ENCODE assay signal across 1 cellular context in genomic region chr5:127934791-127935256, GRCh38.
TF ChIP-seq lines count a peak whose summit lies in the region.

No MANE protein-coding gene starts in this region.

TF ChIP-seq in HepG2, 621 proteins besides CTCF, POLR2A, EP300 and RAD21 (continued from another document and continues in another):
- TF ChIP-seq, protein P1, sequence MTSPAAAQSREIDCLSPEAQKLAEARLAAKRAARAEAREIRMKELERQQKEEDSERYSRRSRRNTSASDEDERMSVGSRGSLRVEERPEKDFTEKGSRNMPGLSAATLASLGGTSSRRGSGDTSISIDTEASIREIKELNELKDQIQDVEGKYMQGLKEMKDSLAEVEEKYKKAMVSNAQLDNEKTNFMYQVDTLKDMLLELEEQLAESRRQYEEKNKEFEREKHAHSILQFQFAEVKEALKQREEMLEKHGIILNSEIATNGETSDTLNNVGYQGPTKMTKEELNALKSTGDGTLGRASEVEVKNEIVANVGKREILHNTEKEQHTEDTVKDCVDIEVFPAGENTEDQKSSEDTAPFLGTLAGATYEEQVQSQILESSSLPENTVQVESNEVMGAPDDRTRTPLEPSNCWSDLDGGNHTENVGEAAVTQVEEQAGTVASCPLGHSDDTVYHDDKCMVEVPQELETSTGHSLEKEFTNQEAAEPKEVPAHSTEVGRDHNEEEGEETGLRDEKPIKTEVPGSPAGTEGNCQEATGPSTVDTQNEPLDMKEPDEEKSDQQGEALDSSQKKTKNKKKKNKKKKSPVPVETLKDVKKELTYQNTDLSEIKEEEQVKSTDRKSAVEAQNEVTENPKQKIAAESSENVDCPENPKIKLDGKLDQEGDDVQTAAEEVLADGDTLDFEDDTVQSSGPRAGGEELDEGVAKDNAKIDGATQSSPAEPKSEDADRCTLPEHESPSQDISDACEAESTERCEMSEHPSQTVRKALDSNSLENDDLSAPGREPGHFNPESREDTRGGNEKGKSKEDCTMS (CRISPR knock-in tag; conservative IDR thresholded peaks at IDR 0.05), result no peak
- no peak for TF ChIP-seq MAFF (IDR thresholded peaks at IDR 0.05; ENCODE audit: low read depth, low read length)
- TF ChIP-seq RFX5 (IDR thresholded peaks at IDR 0.05; ENCODE audit: low read depth, low read length), result no peak
- no peak for TF ChIP-seq SUZ12 (IDR thresholded peaks at IDR 0.05; ENCODE audit: low read depth, low read length)
- TF ChIP-seq SPEN (CRISPR knock-in tag; IDR thresholded peaks at IDR 0.05; ENCODE audit: low read depth), result no peak
- no peak for TF ChIP-seq ZNF367 (CRISPR knock-in tag; IDR thresholded peaks at IDR 0.05; ENCODE audit: borderline replicate concordance)
- no peak for TF ChIP-seq YY1 (IDR thresholded peaks at IDR 0.05; ENCODE audit: insufficient read depth, insufficient replicate concordance, low read depth, low read length)
- no peak for TF ChIP-seq MAZ (IDR thresholded peaks at IDR 0.05; ENCODE audit: borderline replicate concordance, low read depth, low read length)
- no peak for TF ChIP-seq MAZ (CRISPR knock-in tag; IDR thresholded peaks at IDR 0.05; ENCODE audit: low read depth)
- no peak for TF ChIP-seq SP4 (CRISPR knock-in tag; IDR thresholded peaks at IDR 0.05)
- no peak for TF ChIP-seq CHCHD3 (CRISPR knock-in tag; IDR thresholded peaks at IDR 0.05)
- no peak for TF ChIP-seq ZHX2 (IDR thresholded peaks at IDR 0.05; ENCODE audit: low read depth)
- TF ChIP-seq ZHX2 (CRISPR knock-in tag; IDR thresholded peaks at IDR 0.05; ENCODE audit: borderline replicate concordance), result no peak
- TF ChIP-seq ONECUT2 (CRISPR knock-in tag; IDR thresholded peaks at IDR 0.05), result no peak
- no peak; the same call in 1 of the 2 replicates for TF ChIP-seq RXRA (CRISPR knock-in tag; IDR thresholded peaks at IDR 0.05)
- no peak for TF ChIP-seq ZNF431 (CRISPR knock-in tag; IDR thresholded peaks at IDR 0.05; ENCODE audit: borderline replicate concordance, low read depth)
- TF ChIP-seq ZNF784 (CRISPR knock-in tag; IDR thresholded peaks at IDR 0.05; ENCODE audit: borderline replicate concordance), result no peak
- no peak for TF ChIP-seq ZNF589 (CRISPR knock-in tag; conservative IDR thresholded peaks at IDR 0.05)
- TF ChIP-seq, protein P2, sequence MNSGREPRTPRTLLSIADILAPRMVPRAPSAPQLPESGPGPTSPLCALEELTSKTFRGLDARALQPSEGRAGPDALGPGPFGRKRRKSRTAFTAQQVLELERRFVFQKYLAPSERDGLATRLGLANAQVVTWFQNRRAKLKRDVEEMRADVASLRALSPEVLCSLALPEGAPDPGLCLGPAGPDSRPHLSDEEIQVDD (CRISPR knock-in tag; IDR thresholded peaks at IDR 0.05; ENCODE audit: borderline replicate concordance), result no peak
- no peak for TF ChIP-seq NFIB (CRISPR knock-in tag; IDR thresholded peaks at IDR 0.05; ENCODE audit: borderline replicate concordance)
- TF ChIP-seq HOXA9 (CRISPR knock-in tag; IDR thresholded peaks at IDR 0.05; ENCODE audit: borderline replicate concordance), result no peak
- TF ChIP-seq GFI1 (CRISPR knock-in tag; IDR thresholded peaks at IDR 0.05; ENCODE audit: borderline replicate concordance), result peak; percentile 44; the same call in 1 of the 2 replicates
- no peak for TF ChIP-seq GATA4 (IDR thresholded peaks at IDR 0.05; ENCODE audit: borderline replicate concordance, low read depth)
- no peak for TF ChIP-seq ATM (IDR thresholded peaks at IDR 0.05; ENCODE audit: borderline replicate concordance)
- TF ChIP-seq, protein P3, sequence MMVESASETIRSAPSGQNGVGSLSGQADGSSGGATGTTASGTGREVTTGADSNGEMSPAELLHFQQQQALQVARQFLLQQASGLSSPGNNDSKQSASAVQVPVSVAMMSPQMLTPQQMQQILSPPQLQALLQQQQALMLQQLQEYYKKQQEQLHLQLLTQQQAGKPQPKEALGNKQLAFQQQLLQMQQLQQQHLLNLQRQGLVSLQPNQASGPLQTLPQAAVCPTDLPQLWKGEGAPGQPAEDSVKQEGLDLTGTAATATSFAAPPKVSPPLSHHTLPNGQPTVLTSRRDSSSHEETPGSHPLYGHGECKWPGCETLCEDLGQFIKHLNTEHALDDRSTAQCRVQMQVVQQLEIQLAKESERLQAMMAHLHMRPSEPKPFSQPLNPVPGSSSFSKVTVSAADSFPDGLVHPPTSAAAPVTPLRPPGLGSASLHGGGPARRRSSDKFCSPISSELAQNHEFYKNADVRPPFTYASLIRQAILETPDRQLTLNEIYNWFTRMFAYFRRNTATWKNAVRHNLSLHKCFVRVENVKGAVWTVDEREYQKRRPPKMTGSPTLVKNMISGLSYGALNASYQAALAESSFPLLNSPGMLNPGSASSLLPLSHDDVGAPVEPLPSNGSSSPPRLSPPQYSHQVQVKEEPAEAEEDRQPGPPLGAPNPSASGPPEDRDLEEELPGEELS (CRISPR knock-in tag; IDR thresholded peaks at IDR 0.05), result peak; percentile 82
- TF ChIP-seq KDM5B (CRISPR knock-in tag; IDR thresholded peaks at IDR 0.05; ENCODE audit: borderline replicate concordance), result no peak
- 0 out of 4 replicates have a peak, but pooled peaks of 1 of the 2 experiments have one; percentile 6 for TF ChIP-seq MAFK (conservative IDR thresholded peaks at IDR 0.05 in 1 of 2, IDR thresholded peaks at IDR 0.05 in 1 of 2; ENCODE audit: low read length in 2 of 2)
- TF ChIP-seq ZNF430 (CRISPR knock-in tag; IDR thresholded peaks at IDR 0.05), result no peak
- TF ChIP-seq ZKSCAN8 (CRISPR knock-in tag; IDR thresholded peaks at IDR 0.05; ENCODE audit: borderline replicate concordance), result no peak; the same call in 1 of the 2 replicates
- TF ChIP-seq GRHL1 (CRISPR knock-in tag; conservative IDR thresholded peaks at IDR 0.05), result no peak
- TF ChIP-seq, protein P4, sequence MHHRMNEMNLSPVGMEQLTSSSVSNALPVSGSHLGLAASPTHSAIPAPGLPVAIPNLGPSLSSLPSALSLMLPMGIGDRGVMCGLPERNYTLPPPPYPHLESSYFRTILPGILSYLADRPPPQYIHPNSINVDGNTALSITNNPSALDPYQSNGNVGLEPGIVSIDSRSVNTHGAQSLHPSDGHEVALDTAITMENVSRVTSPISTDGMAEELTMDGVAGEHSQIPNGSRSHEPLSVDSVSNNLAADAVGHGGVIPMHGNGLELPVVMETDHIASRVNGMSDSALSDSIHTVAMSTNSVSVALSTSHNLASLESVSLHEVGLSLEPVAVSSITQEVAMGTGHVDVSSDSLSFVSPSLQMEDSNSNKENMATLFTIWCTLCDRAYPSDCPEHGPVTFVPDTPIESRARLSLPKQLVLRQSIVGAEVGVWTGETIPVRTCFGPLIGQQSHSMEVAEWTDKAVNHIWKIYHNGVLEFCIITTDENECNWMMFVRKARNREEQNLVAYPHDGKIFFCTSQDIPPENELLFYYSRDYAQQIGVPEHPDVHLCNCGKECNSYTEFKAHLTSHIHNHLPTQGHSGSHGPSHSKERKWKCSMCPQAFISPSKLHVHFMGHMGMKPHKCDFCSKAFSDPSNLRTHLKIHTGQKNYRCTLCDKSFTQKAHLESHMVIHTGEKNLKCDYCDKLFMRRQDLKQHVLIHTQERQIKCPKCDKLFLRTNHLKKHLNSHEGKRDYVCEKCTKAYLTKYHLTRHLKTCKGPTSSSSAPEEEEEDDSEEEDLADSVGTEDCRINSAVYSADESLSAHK (CRISPR knock-in tag; IDR thresholded peaks at IDR 0.05; ENCODE audit: borderline replicate concordance), result no peak
- no peak for TF ChIP-seq HIVEP1 (CRISPR knock-in tag; IDR thresholded peaks at IDR 0.05)
- TF ChIP-seq SMAD1 (CRISPR knock-in tag; IDR thresholded peaks at IDR 0.05; ENCODE audit: borderline replicate concordance, low read depth), result no peak
- TF ChIP-seq ARNTL (CRISPR knock-in tag; IDR thresholded peaks at IDR 0.05), result no peak
- TF ChIP-seq, protein P5, sequence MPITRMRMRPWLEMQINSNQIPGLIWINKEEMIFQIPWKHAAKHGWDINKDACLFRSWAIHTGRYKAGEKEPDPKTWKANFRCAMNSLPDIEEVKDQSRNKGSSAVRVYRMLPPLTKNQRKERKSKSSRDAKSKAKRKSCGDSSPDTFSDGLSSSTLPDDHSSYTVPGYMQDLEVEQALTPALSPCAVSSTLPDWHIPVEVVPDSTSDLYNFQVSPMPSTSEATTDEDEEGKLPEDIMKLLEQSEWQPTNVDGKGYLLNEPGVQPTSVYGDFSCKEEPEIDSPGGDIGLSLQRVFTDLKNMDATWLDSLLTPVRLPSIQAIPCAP (CRISPR knock-in tag; IDR thresholded peaks at IDR 0.05; ENCODE audit: low read depth), result no peak
- peak; percentile 65 for TF ChIP-seq ISL2 (CRISPR knock-in tag; IDR thresholded peaks at IDR 0.05)
- no peak for TF ChIP-seq GABPB1 (CRISPR knock-in tag; IDR thresholded peaks at IDR 0.05)
- TF ChIP-seq ZNF577 (CRISPR knock-in tag; IDR thresholded peaks at IDR 0.05; ENCODE audit: borderline replicate concordance, low read depth), result no peak
- no peak for TF ChIP-seq CAMTA2 (CRISPR knock-in tag; IDR thresholded peaks at IDR 0.05; ENCODE audit: borderline replicate concordance)
- TF ChIP-seq ZNF329 (CRISPR knock-in tag; IDR thresholded peaks at IDR 0.05; ENCODE audit: low read depth), result no peak
- TF ChIP-seq FOXM1 (CRISPR knock-in tag; IDR thresholded peaks at IDR 0.05), result no peak
- peak; percentile 63; the same call in 1 of the 2 replicates for TF ChIP-seq IKZF5 (CRISPR knock-in tag; IDR thresholded peaks at IDR 0.05)
- no peak for TF ChIP-seq ZSCAN29 (CRISPR knock-in tag; conservative IDR thresholded peaks at IDR 0.05)
- TF ChIP-seq REXO4 (CRISPR knock-in tag; IDR thresholded peaks at IDR 0.05; ENCODE audit: borderline replicate concordance), result no peak
- no peak for TF ChIP-seq ZNF20 (CRISPR knock-in tag; IDR thresholded peaks at IDR 0.05)
- TF ChIP-seq ZNF782 (CRISPR knock-in tag; IDR thresholded peaks at IDR 0.05; ENCODE audit: borderline replicate concordance), result no peak
- TF ChIP-seq YEATS4 (CRISPR knock-in tag; IDR thresholded peaks at IDR 0.05; ENCODE audit: borderline replicate concordance), result no peak
- no peak for TF ChIP-seq KMT2A (CRISPR knock-in tag; IDR thresholded peaks at IDR 0.05)
- TF ChIP-seq ZNF776 (CRISPR knock-in tag; IDR thresholded peaks at IDR 0.05), result no peak
- TF ChIP-seq ZNF615 (CRISPR knock-in tag; IDR thresholded peaks at IDR 0.05; ENCODE audit: borderline replicate concordance), result no peak
- no peak for TF ChIP-seq ZSCAN31 (CRISPR knock-in tag; IDR thresholded peaks at IDR 0.05; ENCODE audit: low read depth)
